In genomic region chr20:15612746-15613145, GRCh38 we compare ENCODE assay signal across 16 cellular contexts.
DNase-seq lines count a peak whose midpoint lies in the region; ATAC-seq, FAIRE-seq and TF ChIP-seq lines count a peak whose summit lies in the region.
"Had no signal": no experiment of that assay in that cellular context is flagged by ENCODE, and none has a peak within 500 bp of the region (broad histone marks: within the 10 kb centered on the region; RNA-seq: fewer than 3 reads in every experiment).

No MANE protein-coding gene starts in this region.

- no peak overlapping the region for H2AK5ac ChIP-seq in neuronal stem cell (ENCODE audit: low read depth, low read length)

- H3K36me3 Mint-ChIP-seq in brain, result no peaks in the 10 kb centered on the region
- H3K36me3 Mint-ChIP-seq: CD4-positive, alpha-beta memory T cell had no signal

- no peak overlapping the region for H2BK120ac ChIP-seq in neuronal stem cell (ENCODE audit: low read depth, low read length)

- intact Hi-C loops in left ventricle myocardium superior (cut with micrococcal nuclease), result no loop called here

- H3K27me3 Mint-ChIP-seq in brain, result no peaks in the 10 kb centered on the region
- H3K27me3 Mint-ChIP-seq: CD4-positive, alpha-beta memory T cell had no signal

- FAIRE-seq in GM12891 (lab: Jason Lieb, UNC), result no peak
- FAIRE-seq: A204.1, GM12878 had no signal

- H3K27me3 ChIP-seq in BE2C (no peaks in the 10 kb centered on the region), neuronal stem cell (ENCODE audit: control insufficient read depth in 3 of 3, insufficient read depth in 3 of 3, low read depth in 1 of 3, low read length in 3 of 3) (no peaks in the 10 kb centered on the region)

- H3K4me1 ChIP-seq in BE2C (peaks cover 23% of the 10 kb centered on the region), neuronal stem cell (ENCODE audit: control insufficient read depth in 2 of 2, insufficient read depth in 1 of 2, low read depth in 1 of 2, low read length in 2 of 2) (peaks cover 0 to 6% of the 10 kb centered on the region in 2 donors)

- DNase-seq in BE2C (no peak), left ventricle myocardium superior (peak; percentile 31), neuronal stem cell (ENCODE audit: low spot score) (no peak), GM12891 (ENCODE audit: insufficient read length, low spot score) (no peak), NCI-H524 treated with DMSO at 0.1 percent for 48 hours (lab: John Stamatoyannopoulos, UW) (no peak), HuH-7 (ENCODE audit: low spot score) (no peak)
- DNase-seq: CD4-positive, alpha-beta memory T cell; DMS79; GM23248; H7 had no signal

- H4K8ac ChIP-seq in neuronal stem cell (ENCODE audit: low read depth, low read length), result no peak overlapping the region

- H3K18ac ChIP-seq in neuronal stem cell (ENCODE audit: low read length), result no peak overlapping the region

- peak; percentile 86 for ATAC-seq in left ventricle myocardium superior
- ATAC-seq: GM12878 had no signal

- H3K36me3 ChIP-seq in BE2C, result no peaks in the 10 kb centered on the region
- H3K36me3 ChIP-seq in neuronal stem cell (replicated peaks in 1 of 2; ENCODE audit: control insufficient read depth in 2 of 2, insufficient read depth in 2 of 2, low read length in 2 of 2), result no peaks in the 10 kb centered on the region

- H2BK5ac ChIP-seq in neuronal stem cell (ENCODE audit: low read length), result no peak overlapping the region

- no peak overlapping the region for H3K9ac ChIP-seq in neuronal stem cell (ENCODE audit: low read depth, low read length, poor library complexity)
- H3K9ac ChIP-seq: GM23248 had no signal

- H4K91ac ChIP-seq in neuronal stem cell (ENCODE audit: low read depth, low read length, poor library complexity), result no peak overlapping the region

- H3K9me3 ChIP-seq in BE2C, result no peaks in the 10 kb centered on the region
- no peaks in the 10 kb centered on the region for H3K9me3 ChIP-seq in neuronal stem cell (replicated peaks in 1 of 2; ENCODE audit: control insufficient read depth in 2 of 2, insufficient read depth in 1 of 2, low read depth in 1 of 2, low read length in 2 of 2)

- H3K79me1 ChIP-seq in neuronal stem cell (ENCODE audit: low read depth, low read length), result no peaks in the 10 kb centered on the region

- TF ChIP-seq CTCF in BE2C (IDR thresholded peaks at IDR 0.05; ENCODE audit: low read depth, low read length) (no peak), brain (conservative IDR thresholded peaks at IDR 0.05) (no peak)

- H3K4ac ChIP-seq in neuronal stem cell (ENCODE audit: low read length), result no peak overlapping the region

- H2BK12ac ChIP-seq in neuronal stem cell (ENCODE audit: low read length), result no peak overlapping the region

- no peak overlapping the region for H3K23ac ChIP-seq in neuronal stem cell (ENCODE audit: low read depth, low read length, poor library complexity)

- H2BK15ac ChIP-seq in neuronal stem cell (ENCODE audit: low read length), result no peak overlapping the region

- H3K9me3 Mint-ChIP-seq in brain, result peaks cover 0 to 5% (median 0%) of the 10 kb centered on the region in 5 experiments

- peak overlapping the region in 1 of 5 experiments; percentile 23 for H3K4me3 Mint-ChIP-seq in brain
- H3K4me3 Mint-ChIP-seq: B cell; CD4-positive, alpha-beta memory T cell had no signal

- H3K4me3 ChIP-seq in BE2C (ENCODE audit: low read depth, low read length) (peak overlapping the region; percentile 34), neuronal stem cell (ENCODE audit: low read length in 2 of 2) (no peak overlapping the region)
- H3K4me3 ChIP-seq: GM12878, GM23248 had no signal

- no CpG with 5 or more reads among the region's 1 CpG for WGBS in neuronal stem cell (ENCODE audit: extremely low coverage in 2 of 2, insufficient read length in 2 of 2, insufficient replicate concordance in 1 of 2), 2 donors

- H3K4me1 Mint-ChIP-seq in brain, result peaks cover 25% of the 10 kb centered on the region
- H3K4me1 Mint-ChIP-seq: B cell; CD4-positive, alpha-beta memory T cell had no signal

- peak overlapping the region; percentile 36 for H2AFZ ChIP-seq in neuronal stem cell (ENCODE audit: low read length)
- H2AFZ ChIP-seq: GM23248 had no signal

- peak overlapping the region in 4 of 5 experiments; percentile 23 to 74 (median 70) for H3K27ac Mint-ChIP-seq in brain
- H3K27ac Mint-ChIP-seq: B cell; CD4-positive, alpha-beta memory T cell had no signal

- H3K14ac ChIP-seq in neuronal stem cell (ENCODE audit: low read length), result no peak overlapping the region

- no peak overlapping the region for H3K4me2 ChIP-seq in neuronal stem cell (ENCODE audit: insufficient read depth, low read length, poor library complexity, severe bottlenecking)

- H3K27ac ChIP-seq in neuronal stem cell (replicated peaks; ENCODE audit: low read length), result no peak overlapping the region
- H3K27ac ChIP-seq: C4-2B, GM23248, HL-60 had no signal

- no peak for TF ChIP-seq POLR2A in GM12891 (IDR thresholded peaks at IDR 0.05; ENCODE audit: low read depth, low read length)

TF ChIP-seq in GM12891, 5 proteins besides CTCF, POLR2A, EP300 and RAD21:
- no peak for TF ChIP-seq POLR2AphosphoS5 (IDR thresholded peaks at IDR 0.05; ENCODE audit: low read depth, low read length)
- no peak for TF ChIP-seq PAX5 (IDR thresholded peaks at IDR 0.05; ENCODE audit: insufficient read depth, low read length, severe bottlenecking)
- no peak for TF ChIP-seq POU2F2 (IDR thresholded peaks at IDR 0.05; ENCODE audit: low read depth, low read length)
- no peak for TF ChIP-seq TAF1 (IDR thresholded peaks at IDR 0.05; ENCODE audit: low read depth, low read length)
- TF ChIP-seq SPI1 (IDR thresholded peaks at IDR 0.05; ENCODE audit: low read depth, low read length), result no peak
